Comparison of ENCODE assay signal across 16 cellular contexts in the genomic region with DNA sequence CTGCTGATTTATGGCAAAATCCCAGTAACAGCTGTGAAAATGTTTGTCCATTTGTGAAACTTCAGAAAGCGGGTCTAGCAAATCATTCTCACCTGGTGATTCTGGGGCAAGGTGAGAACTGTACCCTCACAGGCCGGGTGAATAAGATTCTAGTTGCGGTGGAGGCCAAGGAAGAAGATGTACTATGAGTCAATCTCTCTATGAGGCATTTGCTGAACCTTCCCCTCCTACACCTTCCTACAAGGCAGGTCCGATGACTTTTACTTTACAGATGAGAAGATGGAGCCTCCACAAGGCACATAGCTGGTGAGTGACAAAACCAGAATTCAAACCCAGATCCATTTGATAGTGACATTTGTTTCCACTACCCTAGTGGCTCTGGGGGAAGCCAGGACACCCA.
DNase-seq lines count a peak whose midpoint lies in the region; TF ChIP-seq lines count a peak whose summit lies in the region.
"Had no signal": no experiment of that assay in that cellular context is flagged by ENCODE, and none has a peak within 500 bp of the region (broad histone marks: within the 10 kb centered on the region; RNA-seq: fewer than 3 reads in every experiment).

No MANE protein-coding gene starts in this region.

- H3K9ac ChIP-seq in mesendoderm (ENCODE audit: low read length) = no peak overlapping the region
- H3K9ac ChIP-seq: parathyroid adenoma had no signal

- H3K27ac ChIP-seq in mesendoderm (ENCODE audit: low read depth, low read length) = no peak overlapping the region
- H3K27ac ChIP-seq: parathyroid adenoma, right lobe of liver, suprapubic skin had no signal

- no peak overlapping the region for H2BK5ac ChIP-seq in mesendoderm (ENCODE audit: low read length)

- H2AK5ac ChIP-seq in mesendoderm (ENCODE audit: low read length) = no peak overlapping the region

- peak overlapping the region in 4 of 7 donors; percentile 9 to 84 (median 44) for H3K27ac Mint-ChIP-seq in CD14-positive monocyte

- no peak overlapping the region for H3K4ac ChIP-seq in mesendoderm (ENCODE audit: low read depth, low read length)

- H4K8ac ChIP-seq in mesendoderm (ENCODE audit: low read depth, low read length) = no peak overlapping the region

- H3K23ac ChIP-seq in mesendoderm (ENCODE audit: low read length) = no peak overlapping the region

- peaks cover 3% of the 10 kb centered on the region for H3K4me1 ChIP-seq in mesendoderm (ENCODE audit: control insufficient read depth, low read depth, low read length)
- H3K4me1 ChIP-seq: Caco-2, parathyroid adenoma, right lobe of liver, suprapubic skin had no signal

- H3K4me2 ChIP-seq in mesendoderm (ENCODE audit: low read length) = no peak overlapping the region

- H3K9me3 Mint-ChIP-seq in CD14-positive monocyte = peaks cover 0 to 8% (median 5%) of the 10 kb centered on the region in 7 donors

- intact Hi-C loops in CD14-positive monocyte (cut with micrococcal nuclease) = loop anchor here in 1 of 2 donors (5.0 kb wide), 1 partner anchor 284 kb away; no protein-coding TSS in a partner anchor

- peaks cover 13% of the 10 kb centered on the region for H3K4me1 Mint-ChIP-seq in CD14-positive monocyte

- peaks cover 64 to 80% of the 10 kb centered on the region in 2 donors for H3K36me3 Mint-ChIP-seq in CD14-positive monocyte

- H3K79me2 ChIP-seq in mesendoderm (ENCODE audit: control insufficient read depth, insufficient read depth, low read length) = no peaks in the 10 kb centered on the region
- H3K79me2 ChIP-seq: parathyroid adenoma had no signal

- no peak overlapping the region for H3K56ac ChIP-seq in mesendoderm (ENCODE audit: low read length)

- H3K79me1 ChIP-seq in mesendoderm (ENCODE audit: low read length) = no peaks in the 10 kb centered on the region

- H2BK120ac ChIP-seq in mesendoderm (ENCODE audit: low read depth, low read length) = no peak overlapping the region

- no peak overlapping the region for H3K18ac ChIP-seq in mesendoderm (ENCODE audit: low read length)

- H3K4me3 Mint-ChIP-seq in CD14-positive monocyte = no peak overlapping the region
- H3K4me3 Mint-ChIP-seq: naive thymus-derived CD8-positive, alpha-beta T cell had no signal

- no peaks in the 10 kb centered on the region for H3K27me3 ChIP-seq in mesendoderm (ENCODE audit: insufficient read depth, low read length, poor library complexity)
- H3K27me3 ChIP-seq: right lobe of liver, suprapubic skin had no signal

- peak; percentile 39 for DNase-seq in activated CD4-positive, alpha-beta T cell treated with anti-CD3 and anti-CD28 coated beads for 48 hours
- DNase-seq in activated CD4-positive, alpha-beta T cell treated with anti-CD3 and anti-CD28 coated beads for 4 hours = no peak
- DNase-seq in CD14-positive monocyte (ENCODE audit: low spot score) = no peak
- peak; percentile 0 for DNase-seq in activated T-helper 9 cell treated with anti-CD3 and anti-CD28 coated beads, Interleukin-2, amount 50 U/mL, for 16 hours (ENCODE audit: low read depth)
- peak; percentile 36 for DNase-seq in stimulated activated CD4-positive, alpha-beta T cell treated with anti-CD3 and anti-CD28 coated beads, Interleukin-1b, Interleukin-23, amount 100 ng/mL, for 48 hours
- no peak for DNase-seq in NCI-H2081 treated with DMSO at 0.1 percent for 48 hours (lab: John Stamatoyannopoulos, UW)
- DNase-seq in mesendoderm = no peak
- no peak for DNase-seq in superior temporal gyrus (ENCODE audit: extremely low spot score)
- DNase-seq: Caco-2; effector CD4-positive, alpha-beta T cell; naive thymus-derived CD8-positive, alpha-beta T cell; NCI-H526 treated with DMSO at 0.1 percent for 48 hours; right lobe of liver had no signal

- H3K27me3 Mint-ChIP-seq in CD14-positive monocyte (ENCODE audit: low read depth in 3 of 3) = peaks cover 0 to 2% (median 0%) of the 10 kb centered on the region in 3 donors
- H3K27me3 Mint-ChIP-seq: IgD-negative memory B cell; naive thymus-derived CD8-positive, alpha-beta T cell had no signal

- no peaks in the 10 kb centered on the region for H3K36me3 ChIP-seq in mesendoderm (ENCODE audit: control insufficient read depth, insufficient read depth, low read length)
- H3K36me3 ChIP-seq: right lobe of liver had no signal

- no peak overlapping the region for H3K4me3 ChIP-seq in mesendoderm (ENCODE audit: low read length)
- H3K4me3 ChIP-seq: right lobe of liver, suprapubic skin had no signal

- no CpG with 5 or more reads among the region's 4 CpGs for WGBS in mesendoderm (ENCODE audit: extremely low coverage, insufficient coverage, low lambda C conversion rate)

- no peak overlapping the region for H4K5ac ChIP-seq in mesendoderm (ENCODE audit: low read length)

- no peak overlapping the region for H2BK15ac ChIP-seq in mesendoderm (replicated peaks; ENCODE audit: low read depth)

- no peak for TF ChIP-seq CTCF in CD14-positive monocyte (IDR thresholded peaks at IDR 0.05)

Comparison
In these comparisons a context has a peak if more than half of its experiments do, and no peak if none do; other contexts are left out.
1. DNase-seq: peak in activated CD4-positive, alpha-beta T cell treated with anti-CD3 and anti-CD28 coated beads for 48 hours (single experiment), activated T-helper 9 cell treated with anti-CD3 and anti-CD28 coated beads, Interleukin-2, amount 50 U/mL, for 16 hours (single experiment) and stimulated activated CD4-positive, alpha-beta T cell treated with anti-CD3 and anti-CD28 coated beads, Interleukin-1b, Interleukin-23, amount 100 ng/mL, for 48 hours (single experiment); none in activated CD4-positive, alpha-beta T cell treated with anti-CD3 and anti-CD28 coated beads for 4 hours (0 of 2), CD14-positive monocyte (single experiment), NCI-H2081 treated with DMSO at 0.1 percent for 48 hours (single experiment), mesendoderm (single experiment) and superior temporal gyrus (single experiment).